In genomic region chr21:32920474-32920873, GRCh38 we compare ENCODE assay signal across 21 cellular contexts.
DNase-seq lines count a peak whose midpoint lies in the region; ATAC-seq and TF ChIP-seq lines count a peak whose summit lies in the region.
"Had no signal": no experiment of that assay in that cellular context is flagged by ENCODE, and none has a peak within 500 bp of the region (broad histone marks: within the 10 kb centered on the region; RNA-seq: fewer than 3 reads in every experiment).

No MANE protein-coding gene starts in this region.

- no peak overlapping the region for H3K4ac ChIP-seq in H9 (ENCODE audit: low read depth, low read length)

- no peak overlapping the region for H2BK20ac ChIP-seq in H9 (ENCODE audit: low read depth, low read length, poor library complexity, severe bottlenecking)

- peak; percentile 32 for DNase-seq in H9
- peak; percentile 26 for DNase-seq in WTC11 (ENCODE audit: low spot score)
- DNase-seq in glutamatergic neuron = peak; percentile 29
- peak; percentile 65 for DNase-seq in osteocyte (ENCODE audit: extremely low spot score, unreplicated experiment)
- DNase-seq in globus pallidus (ENCODE audit: low spot score) = no peak
- DNase-seq in heart left ventricle = no peak
- DNase-seq: BE2C; C1 segment of cervical spinal cord; CD4-positive, CD25-positive, alpha-beta regulatory T cell; CD8-positive, alpha-beta memory T cell; COR-L47; DMS 273 treated with DMSO at 0.1 percent for 48 hours; DMS53; DND-41; EL; H7; KBM-7 had no signal

- H2AK5ac ChIP-seq in H9 (ENCODE audit: insufficient read length, low read length) = no peak overlapping the region

- no peaks in the 10 kb centered on the region for H3K23me2 ChIP-seq in H9 (ENCODE audit: insufficient read length, low read depth, low read length, poor library complexity, severe bottlenecking)

- no peak overlapping the region for H3K27ac ChIP-seq in H9 (ENCODE audit: insufficient read length, low read depth, low read length)
- no peak overlapping the region for H3K27ac ChIP-seq in heart left ventricle

- CTCF ChIA-PET in WTC11 (lab: Charles Lee) = interaction anchor here (0.8 to 2.7 kb wide), 4 partner anchors 8 to 277 kb away, joined by 3 to 15 read pairs (median 6); no protein-coding TSS in a partner anchor

- H3K18ac ChIP-seq in H9 (ENCODE audit: insufficient read length, low read depth, low read length) = no peak overlapping the region

- H3K27me3 Mint-ChIP-seq in H9 (ENCODE audit: low read depth) = peaks cover 5% of the 10 kb centered on the region; the same call in 1 of the 2 replicates
- H3K27me3 Mint-ChIP-seq in WTC11 (ENCODE audit: low read depth) = peaks cover 3% of the 10 kb centered on the region; the same call in 1 of the 2 replicates
- H3K27me3 Mint-ChIP-seq in glutamatergic neuron (ENCODE audit: unreplicated experiment) = no peaks in the 10 kb centered on the region
- peaks cover 10% of the 10 kb centered on the region for H3K27me3 Mint-ChIP-seq in osteocyte (ENCODE audit: unreplicated experiment)
- H3K27me3 Mint-ChIP-seq: CD8-positive, alpha-beta memory T cell had no signal

- H3K9me3 Mint-ChIP-seq in H9 (peaks cover 21 to 23% of the 10 kb centered on the region in 2 experiments), WTC11 (peaks cover 45% of the 10 kb centered on the region), glutamatergic neuron (ENCODE audit: unreplicated experiment) (peaks cover 8% of the 10 kb centered on the region), osteocyte (ENCODE audit: unreplicated experiment) (peaks cover 20% of the 10 kb centered on the region)

- H4K91ac ChIP-seq in H9 (ENCODE audit: insufficient read length, low read depth, low read length) = no peak overlapping the region

- no peak overlapping the region for H2BK120ac ChIP-seq in H9 (ENCODE audit: low read depth, low read length, poor library complexity, severe bottlenecking)

- no peaks in the 10 kb centered on the region for H4K20me1 ChIP-seq in H9 (ENCODE audit: control insufficient read depth, insufficient read depth, insufficient read length)

- WGBS in H9 (ENCODE audit: extremely low coverage, insufficient read length, low lambda C conversion rate) = no CpG with 5 or more reads among the region's 5 CpGs
- 72 to 84% (median 77%) methylated on average over 5 of the region's 5 CpGs for WGBS in heart left ventricle, 4 donors

- TF ChIP-seq CTCF in H9 (conservative IDR thresholded peaks at IDR 0.05) (no peak), WTC11 (IDR thresholded peaks at IDR 0.05) (no peak), glutamatergic neuron (IDR thresholded peaks at IDR 0.05; ENCODE audit: partially characterized antibody, unreplicated experiment) (no peak), osteocyte (IDR thresholded peaks at IDR 0.05) (no peak), heart left ventricle (IDR thresholded peaks at IDR 0.05) (no peak)

- no peaks in the 10 kb centered on the region for H3K79me2 ChIP-seq in H9 (ENCODE audit: insufficient read depth, low read length)

- ATAC-seq in WTC11 (peak; percentile 45; the same call in 1 of the 2 replicates), GM18511 (IDR thresholded peaks at IDR 0.05; ENCODE audit: unreplicated experiment) (no peak), heart left ventricle (no peak)
- ATAC-seq: GM23338, HepG2 had no signal

- H4K5ac ChIP-seq in H9 (ENCODE audit: insufficient read length, low read depth, low read length) = no peak overlapping the region

- no peaks in the 10 kb centered on the region for H3K79me1 ChIP-seq in H9 (ENCODE audit: insufficient read depth, low read depth, low read length, poor library complexity, severe bottlenecking)

- no peak overlapping the region for H3K4me3 ChIP-seq in heart left ventricle
- H3K4me3 ChIP-seq: GM23338 had no signal

- H3K9me3 ChIP-seq in H9 (ENCODE audit: control insufficient read depth, low read depth, low read length) (no peaks in the 10 kb centered on the region), heart left ventricle (peaks cover 0 to 28% (median 15%) of the 10 kb centered on the region in 12 donors)
- H3K9me3 ChIP-seq: BE2C had no signal

- peak overlapping the region in 1 of 3 experiments; percentile 78; a peak in 1 of 7 replicates for H3K27ac Mint-ChIP-seq in H9
- H3K27ac Mint-ChIP-seq in WTC11 = no peak overlapping the region
- no peak overlapping the region for H3K27ac Mint-ChIP-seq in glutamatergic neuron (ENCODE audit: unreplicated experiment)
- H3K27ac Mint-ChIP-seq in osteocyte (ENCODE audit: unreplicated experiment) = no peak overlapping the region
- H3K27ac Mint-ChIP-seq: CD8-positive, alpha-beta memory T cell; GM23338 had no signal

- peaks cover 2% of the 10 kb centered on the region; the same call in 1 of the 2 replicates for H3K4me1 ChIP-seq in H9 (ENCODE audit: insufficient read depth, low read length)
- H3K4me1 ChIP-seq in heart left ventricle = peaks cover 0 to 12% (median 0%) of the 10 kb centered on the region in 12 donors
- H3K4me1 ChIP-seq: BE2C had no signal

- no peak overlapping the region for H2BK5ac ChIP-seq in H9 (ENCODE audit: insufficient read length, low read length)

- H3K4me3 Mint-ChIP-seq in H9 (no peak overlapping the region; a peak in 1 of 5 replicates), WTC11 (no peak overlapping the region), glutamatergic neuron (ENCODE audit: unreplicated experiment) (no peak overlapping the region), osteocyte (ENCODE audit: unreplicated experiment) (no peak overlapping the region)
- H3K4me3 Mint-ChIP-seq: CD4-positive, CD25-positive, alpha-beta regulatory T cell; CD8-positive, alpha-beta memory T cell; GM23338; IgD-negative memory B cell had no signal

- TF ChIP-seq POLR2A in heart left ventricle (IDR thresholded peaks at IDR 0.05) = no peak

- no peak overlapping the region for H3K9ac ChIP-seq in H9 (ENCODE audit: extremely low read depth, insufficient read length, low read length)

- H3K36me3 Mint-ChIP-seq in H9 (ENCODE audit: insufficient read depth in 1 of 3, low read depth in 3 of 3) (peaks cover 11 to 24% (median 15%) of the 10 kb centered on the region in 3 experiments), WTC11 (peaks cover 23% of the 10 kb centered on the region), glutamatergic neuron (ENCODE audit: unreplicated experiment) (peaks cover 19% of the 10 kb centered on the region), osteocyte (ENCODE audit: unreplicated experiment) (no peaks in the 10 kb centered on the region)
- H3K36me3 Mint-ChIP-seq: CD4-positive, CD25-positive, alpha-beta regulatory T cell had no signal

- no peak overlapping the region for H2BK15ac ChIP-seq in H9 (ENCODE audit: low read depth, low read length)

- H3K14ac ChIP-seq in H9 (ENCODE audit: insufficient read depth, low read length) = no peak overlapping the region

- H3K4me2 ChIP-seq in H9 (ENCODE audit: insufficient read depth, insufficient read length, low read length) = no peak overlapping the region
- H3K4me2 ChIP-seq: GM23338 had no signal

- H3K36me3 ChIP-seq in heart left ventricle = no peaks in the 10 kb centered on the region
- H3K36me3 ChIP-seq: BE2C had no signal

- H3T11ph ChIP-seq in H9 (ENCODE audit: low read length) = no peak overlapping the region

- peaks cover 26 to 29% of the 10 kb centered on the region in 2 experiments for H3K4me1 Mint-ChIP-seq in H9
- peaks cover 18% of the 10 kb centered on the region for H3K4me1 Mint-ChIP-seq in WTC11
- H3K4me1 Mint-ChIP-seq in glutamatergic neuron (ENCODE audit: low read depth, unreplicated experiment) = peaks cover 16% of the 10 kb centered on the region
- H3K4me1 Mint-ChIP-seq in osteocyte (ENCODE audit: unreplicated experiment) = no peaks in the 10 kb centered on the region

- POLR2A ChIA-PET in WTC11 (lab: Charles Lee) = no interaction called here

- no peak overlapping the region for H3K23ac ChIP-seq in H9 (ENCODE audit: insufficient read length, low read depth, low read length)

- no peak overlapping the region for H4K8ac ChIP-seq in H9 (replicated peaks; ENCODE audit: insufficient read length, low read depth, low read length)

- intact Hi-C loops in heart left ventricle (cut with DNase I) = no loop called here

- H2AFZ ChIP-seq in H9 (ENCODE audit: low read length) = no peak overlapping the region
- H2AFZ ChIP-seq: GM23338 had no signal

- H3K56ac ChIP-seq in H9 (ENCODE audit: insufficient read length, low read depth, low read length) = no peak overlapping the region

- H3K27me3 ChIP-seq in H9 (ENCODE audit: insufficient read depth, low read length) (no peaks in the 10 kb centered on the region), heart left ventricle (peaks cover 0 to 2% (median 0%) of the 10 kb centered on the region in 9 donors)

- no peak overlapping the region for H2BK12ac ChIP-seq in H9 (ENCODE audit: insufficient read length, low read depth, low read length)

TF ChIP-seq in WTC11, 78 proteins besides CTCF, POLR2A, EP300 and RAD21:
- TF ChIP-seq NR2C2 (CRISPR knock-in tag; IDR thresholded peaks at IDR 0.05) = no peak
- TF ChIP-seq AFF4 (CRISPR knock-in tag; IDR thresholded peaks at IDR 0.05; ENCODE audit: borderline replicate concordance) = no peak
- no peak for TF ChIP-seq PRRX2 (CRISPR knock-in tag; IDR thresholded peaks at IDR 0.05)
- TF ChIP-seq TCF7 (CRISPR knock-in tag; IDR thresholded peaks at IDR 0.05; ENCODE audit: low read depth) = no peak

Comparison
In these comparisons a context has a peak if more than half of its experiments do, and no peak if none do; other contexts are left out.
1. DNase-seq: peak in H9 (single experiment), WTC11 (single experiment), glutamatergic neuron (single experiment) and osteocyte (single experiment); none in globus pallidus (single experiment) and heart left ventricle (0 of 5).